Comparison of ENCODE assay signal across 8 cellular contexts in genomic region chr10:113326160-113327111, GRCh38.
DNase-seq lines count a peak whose midpoint lies in the region; ATAC-seq and TF ChIP-seq lines count a peak whose summit lies in the region.

No MANE protein-coding gene starts in this region.

- H4K20me1 ChIP-seq in neural cell (ENCODE audit: insufficient read depth): no peaks in the 10 kb centered on the region

- H3K9me3 Mint-ChIP-seq in chondrocyte (ENCODE audit: low read depth): no peaks in the 10 kb centered on the region

- no peak overlapping the region for H3K4me3 Mint-ChIP-seq in chondrocyte (ENCODE audit: unreplicated experiment)
- no peak overlapping the region for H3K4me3 Mint-ChIP-seq in T-helper 17 cell

- peak; percentile 21 to 54 for DNase-seq in activated CD4-positive, alpha-beta T cell treated with anti-CD3 and anti-CD28 coated beads, Interleukin-2, amount 50 U/mL, for 48 hours
- DNase-seq in activated CD4-positive, alpha-beta T cell treated with anti-CD3 and anti-CD28 coated beads, Interleukin-2, amount 50 U/mL, for 1 hour: no peak
- DNase-seq in NOMO-1 (lab: John Stamatoyannopoulos, UW; ENCODE audit: unreplicated experiment in 2 of 2) (peak; percentile 30 to 90), chondrocyte (ENCODE audit: low spot score) (no peak), T-helper 17 cell (no peak), NCI-H146 (lab: John Stamatoyannopoulos, UW) (no peak)

- H3K27me3 Mint-ChIP-seq in chondrocyte (ENCODE audit: low read depth): no peaks in the 10 kb centered on the region
- peaks cover 13% of the 10 kb centered on the region for H3K27me3 Mint-ChIP-seq in T-helper 17 cell

- H3K9me3 ChIP-seq in neural cell (ENCODE audit: low read length) (no peaks in the 10 kb centered on the region), T-helper 17 cell (ENCODE audit: control insufficient read depth, low read length, poor library complexity, severe bottlenecking) (no peaks in the 10 kb centered on the region)

- H3K36me3 Mint-ChIP-seq in chondrocyte (ENCODE audit: low read depth) (no peaks in the 10 kb centered on the region), T-helper 17 cell (ENCODE audit: low read depth) (no peaks in the 10 kb centered on the region)

- no peak overlapping the region for H3K27ac ChIP-seq in neural cell (ENCODE audit: low read length)

- H3K27me3 ChIP-seq in neural cell (ENCODE audit: insufficient read depth, low read depth, low read length): no peaks in the 10 kb centered on the region

- H2AFZ ChIP-seq in neural cell (ENCODE audit: low read depth, low read length): peak overlapping the region; percentile 12

- ATAC-seq in HG02623 (IDR thresholded peaks at IDR 0.05; ENCODE audit: unreplicated experiment): peak; percentile 86
- no peak for ATAC-seq in T-helper 17 cell

- TF ChIP-seq CTCF in chondrocyte (IDR thresholded peaks at IDR 0.05) (peak; percentile 74), neural cell (IDR thresholded peaks at IDR 0.05; ENCODE audit: poor library complexity, severe bottlenecking) (no peak)

- TF ChIP-seq RAD21 in neural cell (conservative IDR thresholded peaks at IDR 0.05): no peak

- H3K27ac Mint-ChIP-seq in chondrocyte (ENCODE audit: unreplicated experiment): peak overlapping the region; percentile 91
- H3K27ac Mint-ChIP-seq in T-helper 17 cell: no peak overlapping the region

- no peak overlapping the region for H3K4me2 ChIP-seq in neural cell (ENCODE audit: low read length)

- H3K4me3 ChIP-seq in neural cell (ENCODE audit: low read length): no peak overlapping the region

- H3F3A ChIP-seq in neural cell (ENCODE audit: insufficient read depth, low read length, poor library complexity, severe bottlenecking): no peaks in the 10 kb centered on the region

- no peak overlapping the region for H3K9ac ChIP-seq in neural cell (ENCODE audit: low read length)

- no peak for TF ChIP-seq EP300 in neural cell (conservative IDR thresholded peaks at IDR 0.05; ENCODE audit: poor library complexity, severe bottlenecking)

- H3K4me1 Mint-ChIP-seq in chondrocyte (ENCODE audit: low read depth): peaks cover 37% of the 10 kb centered on the region
- peaks cover 2% of the 10 kb centered on the region for H3K4me1 Mint-ChIP-seq in T-helper 17 cell

- H3K9me2 ChIP-seq in neural cell (ENCODE audit: insufficient read depth, low read length): no peaks in the 10 kb centered on the region

- no peaks in the 10 kb centered on the region for H3K79me2 ChIP-seq in neural cell (replicated peaks; ENCODE audit: insufficient read depth, low read length)

- no peaks in the 10 kb centered on the region for H3K36me3 ChIP-seq in neural cell (ENCODE audit: insufficient read depth, low read length)

TF ChIP-seq in neural cell, 6 proteins besides CTCF, POLR2A, EP300 and RAD21:
- no peak for TF ChIP-seq EZH2 (IDR thresholded peaks at IDR 0.05; ENCODE audit: borderline replicate concordance, insufficient read depth, low read length, poor library complexity, severe bottlenecking)
- TF ChIP-seq POLR2AphosphoS5 (IDR thresholded peaks at IDR 0.05): no peak
- no peak for TF ChIP-seq TAF1 (IDR thresholded peaks at IDR 0.05; ENCODE audit: low read depth)
- no peak for TF ChIP-seq MXI1 (conservative IDR thresholded peaks at IDR 0.05; ENCODE audit: poor library complexity, severe bottlenecking)
- TF ChIP-seq, protein P1, sequence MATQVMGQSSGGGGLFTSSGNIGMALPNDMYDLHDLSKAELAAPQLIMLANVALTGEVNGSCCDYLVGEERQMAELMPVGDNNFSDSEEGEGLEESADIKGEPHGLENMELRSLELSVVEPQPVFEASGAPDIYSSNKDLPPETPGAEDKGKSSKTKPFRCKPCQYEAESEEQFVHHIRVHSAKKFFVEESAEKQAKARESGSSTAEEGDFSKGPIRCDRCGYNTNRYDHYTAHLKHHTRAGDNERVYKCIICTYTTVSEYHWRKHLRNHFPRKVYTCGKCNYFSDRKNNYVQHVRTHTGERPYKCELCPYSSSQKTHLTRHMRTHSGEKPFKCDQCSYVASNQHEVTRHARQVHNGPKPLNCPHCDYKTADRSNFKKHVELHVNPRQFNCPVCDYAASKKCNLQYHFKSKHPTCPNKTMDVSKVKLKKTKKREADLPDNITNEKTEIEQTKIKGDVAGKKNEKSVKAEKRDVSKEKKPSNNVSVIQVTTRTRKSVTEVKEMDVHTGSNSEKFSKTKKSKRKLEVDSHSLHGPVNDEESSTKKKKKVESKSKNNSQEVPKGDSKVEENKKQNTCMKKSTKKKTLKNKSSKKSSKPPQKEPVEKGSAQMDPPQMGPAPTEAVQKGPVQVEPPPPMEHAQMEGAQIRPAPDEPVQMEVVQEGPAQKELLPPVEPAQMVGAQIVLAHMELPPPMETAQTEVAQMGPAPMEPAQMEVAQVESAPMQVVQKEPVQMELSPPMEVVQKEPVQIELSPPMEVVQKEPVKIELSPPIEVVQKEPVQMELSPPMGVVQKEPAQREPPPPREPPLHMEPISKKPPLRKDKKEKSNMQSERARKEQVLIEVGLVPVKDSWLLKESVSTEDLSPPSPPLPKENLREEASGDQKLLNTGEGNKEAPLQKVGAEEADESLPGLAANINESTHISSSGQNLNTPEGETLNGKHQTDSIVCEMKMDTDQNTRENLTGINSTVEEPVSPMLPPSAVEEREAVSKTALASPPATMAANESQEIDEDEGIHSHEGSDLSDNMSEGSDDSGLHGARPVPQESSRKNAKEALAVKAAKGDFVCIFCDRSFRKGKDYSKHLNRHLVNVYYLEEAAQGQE (IDR thresholded peaks at IDR 0.05; ENCODE audit: borderline replicate concordance): no peak

Comparison
In these comparisons a context has a peak if more than half of its experiments do, and no peak if none do; other contexts are left out.
1. DNase-seq: peak in activated CD4-positive, alpha-beta T cell treated with anti-CD3 and anti-CD28 coated beads, Interleukin-2, amount 50 U/mL, for 48 hours (2 of 2) and NOMO-1 (2 of 2); none in activated CD4-positive, alpha-beta T cell treated with anti-CD3 and anti-CD28 coated beads, Interleukin-2, amount 50 U/mL, for 1 hour (single experiment), chondrocyte (single experiment), T-helper 17 cell (0 of 3) and NCI-H146 (single experiment).